ENCODE assay signal across 9 cellular contexts in the genomic region with DNA sequence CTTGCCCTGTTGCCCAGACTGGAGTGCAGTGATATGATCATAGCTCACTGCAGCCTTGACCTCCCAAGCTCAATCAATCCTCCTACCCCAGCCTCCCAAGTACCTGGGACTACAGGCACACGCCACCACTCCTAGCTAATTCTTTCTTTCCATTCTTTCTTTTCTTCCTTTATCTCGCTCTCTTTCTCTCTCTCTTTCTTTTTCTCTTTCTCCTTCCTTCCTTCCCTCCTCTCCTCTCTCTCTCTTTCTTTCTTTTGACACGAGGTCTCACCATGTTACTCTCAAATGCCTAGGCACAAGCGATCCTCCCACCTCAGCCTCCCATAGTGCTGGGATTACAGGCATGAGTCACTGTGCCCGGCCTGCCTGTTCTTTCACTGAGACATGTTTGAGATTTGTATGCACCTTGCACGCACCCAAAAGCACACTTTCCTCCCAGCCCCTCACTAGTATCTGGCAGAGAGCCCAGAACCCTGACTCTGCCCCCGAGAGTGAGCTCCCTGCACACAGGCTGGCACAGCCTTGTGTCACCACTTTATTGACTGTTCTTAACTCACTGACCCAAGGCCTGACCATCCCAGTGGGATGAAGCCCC. TPM values are rescaled to one million over a fixed set of nuclear protein-coding genes. Genes with fewer than 3 reads are reported as not detected.
DNase-seq lines count a peak whose midpoint lies in the region; ATAC-seq and TF ChIP-seq lines count a peak whose summit lies in the region.
"Had no signal": no experiment of that assay in that cellular context is flagged by ENCODE, and none has a peak within 500 bp of the region (broad histone marks: within the 10 kb centered on the region; RNA-seq: fewer than 3 reads in every experiment).

No MANE protein-coding gene starts in this region.

- peaks cover 20 to 57% (median 44%) of the 10 kb centered on the region in 6 donors for H3K4me1 ChIP-seq in spleen

- no peaks in the 10 kb centered on the region for H3K27me3 ChIP-seq in spleen (replicated peaks in 1 of 7)

- CTCF ChIA-PET in activated CD8-positive, alpha-beta memory T cell treated with anti-CD3 and anti-CD28 coated beads, Interleukin-2, amount 10 ng/mL, durations not matched to agents 7 days and 5 days (lab: Charles Lee), result interaction anchor here (0.8 to 1.8 kb wide), 2 partner anchors 35 to 63 kb away, joined by 3 to 4 read pairs; no protein-coding TSS in a partner anchor

- H3K4me1 Mint-ChIP-seq in activated CD8-positive, alpha-beta memory T cell treated with anti-CD3 and anti-CD28 coated beads, Interleukin-2, amount 10 ng/mL, durations not matched to agents 7 days and 5 days, result peaks cover 64% of the 10 kb centered on the region

- DNase-seq in activated gamma-delta T cell treated with Interleukin-2 at 50 U/mL for 16 hours, result peak; percentile 66
- no peak for DNase-seq in activated gamma-delta T cell (lab: John Stamatoyannopoulos, UW)
- peak; percentile 68 for DNase-seq in activated CD8-positive, alpha-beta memory T cell treated with anti-CD3 and anti-CD28 coated beads, Interleukin-2, amount 10 ng/mL, durations not matched to agents 7 days and 5 days
- DNase-seq in spleen, result peak; percentile 86
- no peak for DNase-seq in SK-N-DZ (ENCODE audit: low spot score)
- no peak for DNase-seq in HK-2 (ENCODE audit: unreplicated experiment)

- no peaks in the 10 kb centered on the region for H3K36me3 Mint-ChIP-seq in activated CD8-positive, alpha-beta memory T cell treated with anti-CD3 and anti-CD28 coated beads, Interleukin-2, amount 10 ng/mL, durations not matched to agents 7 days and 5 days

- TF ChIP-seq POLR2A in spleen (IDR thresholded peaks at IDR 0.05), result no peak

- WGBS in spleen, 5 donors, result 38 to 56% (median 48%) methylated on average over 7 of the region's 7 CpGs

- H3K9me3 Mint-ChIP-seq in activated CD8-positive, alpha-beta memory T cell treated with anti-CD3 and anti-CD28 coated beads, Interleukin-2, amount 10 ng/mL, durations not matched to agents 7 days and 5 days (ENCODE audit: low read depth), result no peaks in the 10 kb centered on the region

- H3K36me3 ChIP-seq in spleen, result no peaks in the 10 kb centered on the region

- H3K27me3 Mint-ChIP-seq in activated CD8-positive, alpha-beta memory T cell treated with anti-CD3 and anti-CD28 coated beads, Interleukin-2, amount 10 ng/mL, durations not matched to agents 7 days and 5 days, result no peaks in the 10 kb centered on the region

- H3K27ac Mint-ChIP-seq in activated CD8-positive, alpha-beta memory T cell treated with anti-CD3 and anti-CD28 coated beads, Interleukin-2, amount 10 ng/mL, durations not matched to agents 7 days and 5 days, result peak overlapping the region; percentile 84

- H3K4me3 ChIP-seq in spleen, result no peak overlapping the region

- peak overlapping the region in 4 of 8 donors; percentile 37 to 65 (median 52) for H3K27ac ChIP-seq in spleen
- H3K27ac ChIP-seq: C4-2B had no signal

- peak overlapping the region; percentile 57 for H3K4me3 Mint-ChIP-seq in activated CD8-positive, alpha-beta memory T cell treated with anti-CD3 and anti-CD28 coated beads, Interleukin-2, amount 10 ng/mL, durations not matched to agents 7 days and 5 days

- H3K9me3 ChIP-seq in spleen, result no peaks in the 10 kb centered on the region

- TF ChIP-seq CTCF in spleen (IDR thresholded peaks at IDR 0.05 in 8 of 11, conservative IDR thresholded peaks at IDR 0.05 in 3 of 11), result no peak

- intact Hi-C loops in spleen (cut with DNase I; ENCODE audit: low total_unique reads), result no loop called here

- ATAC-seq in HG03575 (IDR thresholded peaks at IDR 0.05; ENCODE audit: extremely low read depth, insufficient number of reproducible peaks, low FRiP score, unreplicated experiment) (peak; percentile 64), HG03280 (IDR thresholded peaks at IDR 0.05; ENCODE audit: unreplicated experiment) (no peak)
- peak; percentile 37 for ATAC-seq in activated CD8-positive, alpha-beta memory T cell treated with anti-CD3 and anti-CD28 coated beads, Interleukin-2, amount 10 ng/mL, durations not matched to agents 7 days and 5 days

RNA-seq across cellular contexts. Expression of a gene that starts 56.8 kb away (rescaled TPM):
- 100 to 1,000 TPM; 152 to 181 TPM for total RNA-seq in activated CD8-positive, alpha-beta memory T cell treated with anti-CD3 and anti-CD28 coated beads, Interleukin-2, amount 10 ng/mL, durations not matched to agents 7 days and 5 days
- 10 to 100 TPM; 13.4 to 47.6 (median 31.4) TPM for total RNA-seq in spleen
- polyA plus RNA-seq in spleen, result 10 to 100 TPM; 10.9 to 21.8 (median 20.3) TPM
- polyA plus RNA-seq in SK-N-DZ (2014; cell fraction: cytosol; rRNA removed), result not detected in 2 replicates
- not detected in 2 replicates for polyA plus RNA-seq in SK-N-DZ (2014; cell fraction: nucleus; rRNA removed)

Comparison
In these comparisons a context has a peak if more than half of its experiments do, and no peak if none do; other contexts are left out.
1. DNase-seq: peak in activated gamma-delta T cell treated with Interleukin-2 at 50 U/mL for 16 hours (single experiment), activated CD8-positive, alpha-beta memory T cell treated with anti-CD3 and anti-CD28 coated beads, Interleukin-2, amount 10 ng/mL, durations not matched to agents 7 days and 5 days (single experiment) and spleen (single experiment); none in activated gamma-delta T cell (single experiment), SK-N-DZ (single experiment) and HK-2 (single experiment).